9 cellular contexts compared by ENCODE assay signal in genomic region chr6:28207244-28208179, GRCh38. TPM values are rescaled to one million over a fixed set of nuclear protein-coding genes. Genes with fewer than 3 reads are reported as not detected.
DNase-seq lines count a peak whose midpoint lies in the region; ATAC-seq and TF ChIP-seq lines count a peak whose summit lies in the region.
"Had no signal": no experiment of that assay in that cellular context is flagged by ENCODE, and none has a peak within 500 bp of the region (broad histone marks: within the 10 kb centered on the region; RNA-seq: fewer than 3 reads in every experiment).

No MANE protein-coding gene starts in this region.

- H3K4me1 ChIP-seq in fibroblast of lung (ENCODE audit: control insufficient read depth, extremely low read depth, insufficient read depth, low read length) = no peaks in the 10 kb centered on the region
- H3K4me1 ChIP-seq in parathyroid adenoma = no peaks in the 10 kb centered on the region

- H3K9ac ChIP-seq in fibroblast of lung (ENCODE audit: insufficient read depth, low read length) = no peak overlapping the region
- H3K9ac ChIP-seq in parathyroid adenoma = no peak overlapping the region

- H3K4me3 ChIP-seq in fibroblast of lung (replicated peaks in 1 of 4; ENCODE audit: control extremely low read depth in 1 of 4, insufficient read depth in 1 of 4, low read depth in 3 of 4, low read length in 4 of 4) (peak overlapping the region; percentile 36 to 71 (median 50)), parathyroid adenoma (ENCODE audit: low read depth, low read length) (no peak overlapping the region)

- peaks cover 21% of the 10 kb centered on the region for H3K27me3 ChIP-seq in fibroblast of lung (ENCODE audit: control insufficient read depth, insufficient read depth, low read length)
- H3K27me3 ChIP-seq in parathyroid adenoma (ENCODE audit: control insufficient read depth, insufficient read depth, low read length) = peaks cover 4% of the 10 kb centered on the region

- H3K9me3 ChIP-seq in fibroblast of lung (ENCODE audit: control insufficient read depth, insufficient read depth, low read depth, low read length) = no peaks in the 10 kb centered on the region
- no peaks in the 10 kb centered on the region for H3K9me3 ChIP-seq in parathyroid adenoma (ENCODE audit: control insufficient read depth, low read length)

- H3K36me3 ChIP-seq in fibroblast of lung (ENCODE audit: control insufficient read depth, insufficient read depth, low read length) = no peaks in the 10 kb centered on the region
- no peaks in the 10 kb centered on the region for H3K36me3 ChIP-seq in parathyroid adenoma (ENCODE audit: control insufficient read depth, insufficient read depth, low read length)

- DNase-seq in SIG-M5 treated with dmso at 0.1 percent for 504 hours (lab: John Stamatoyannopoulos, UW; ENCODE audit: unreplicated experiment) (peak; percentile 34), SIG-M5 (lab: John Stamatoyannopoulos, UW) (no peak), RPMI8226 (peak; percentile 53), fibroblast of lung (ENCODE audit: low read depth in 2 of 2) (peak; percentile 36 to 38), NCI-H2171 treated with DMSO at 0.1 percent for 48 hours (lab: John Stamatoyannopoulos, UW) (no peak)

- TF ChIP-seq CTCF in fibroblast of lung (conservative IDR thresholded peaks at IDR 0.05 in 1 of 2, IDR thresholded peaks at IDR 0.05 in 1 of 2; ENCODE audit: low read depth in 1 of 2, low read length in 2 of 2) = no peak
- no peak for TF ChIP-seq CTCF in parathyroid adenoma (IDR thresholded peaks at IDR 0.05)

- H3K27ac ChIP-seq in fibroblast of lung (ENCODE audit: insufficient read depth, low read length) (no peak overlapping the region), parathyroid adenoma (no peak overlapping the region)
- H3K27ac ChIP-seq: C4-2B had no signal

- H2AFZ ChIP-seq in fibroblast of lung (ENCODE audit: low read length) (peak overlapping the region; percentile 63), parathyroid adenoma (peak overlapping the region; percentile 24)

- H4K20me1 ChIP-seq in fibroblast of lung (ENCODE audit: control insufficient read depth, extremely low read depth, insufficient read depth, low read length) = no peaks in the 10 kb centered on the region

- H3K79me2 ChIP-seq in fibroblast of lung (ENCODE audit: control insufficient read depth, insufficient read depth, low read length) = no peaks in the 10 kb centered on the region
- H3K79me2 ChIP-seq in parathyroid adenoma = no peaks in the 10 kb centered on the region

- ATAC-seq in GM21360 (IDR thresholded peaks at IDR 0.05; ENCODE audit: unreplicated experiment) = no peak
- ATAC-seq in GM18511 (IDR thresholded peaks at IDR 0.05; ENCODE audit: unreplicated experiment) = no peak

- H3K4me2 ChIP-seq in fibroblast of lung (ENCODE audit: extremely low read depth, insufficient read depth, low read length) = peak overlapping the region; percentile 86
- no peak overlapping the region for H3K4me2 ChIP-seq in parathyroid adenoma (ENCODE audit: low read length)

RNA-seq across cellular contexts. Expression of gene ZSCAN9, which starts 17.6 kb away (rescaled TPM):
- total RNA-seq in fibroblast of lung = 9.5 and 11.6 TPM in 2 replicates
- polyA plus RNA-seq in fibroblast of lung = 10.3 and 11.3 TPM in 2 replicates
- polyA plus RNA-seq in fibroblast of lung (2012) = 6.4 TPM in 2 replicates
- polyA minus RNA-seq in fibroblast of lung (ENCODE audit: low replicate concordance) = 3.7 and 11.9 TPM in 2 replicates

RNA-seq across cellular contexts. Expression of gene ZKSCAN4, which starts 44.6 kb away (rescaled TPM):
- 6.9 and 7.3 TPM in 2 replicates for total RNA-seq in fibroblast of lung
- polyA plus RNA-seq in fibroblast of lung = 3.0 and 4.4 TPM in 2 replicates
- polyA plus RNA-seq in fibroblast of lung (2012) = 2.5 and 3.4 TPM in 2 replicates
- 0.30 and 1.0 TPM in 2 replicates for polyA minus RNA-seq in fibroblast of lung (ENCODE audit: low replicate concordance)

RNA-seq across cellular contexts. Expression of gene NKAPL, which starts 51.6 kb away (rescaled TPM):
- 2.8 and 3.3 TPM in 2 replicates for total RNA-seq in fibroblast of lung
- 1.2 and 1.4 TPM in 2 replicates for polyA plus RNA-seq in fibroblast of lung
- 1.2 and 1.6 TPM in 2 replicates for polyA plus RNA-seq in fibroblast of lung (2012)
- not detected in 2 replicates for polyA minus RNA-seq in fibroblast of lung (ENCODE audit: low replicate concordance)

RNA-seq across cellular contexts. Expression of gene ZSCAN26, which starts 59.4 kb away (rescaled TPM):
- 21.6 and 23.9 TPM in 2 replicates for total RNA-seq in fibroblast of lung
- 12.7 and 16.6 TPM in 2 replicates for polyA plus RNA-seq in fibroblast of lung
- polyA plus RNA-seq in fibroblast of lung (2012) = 6.2 and 7.6 TPM in 2 replicates
- 0.52 and 10.8 TPM in 2 replicates for polyA minus RNA-seq in fibroblast of lung (ENCODE audit: low replicate concordance)

Comparison
In these comparisons a context has a peak if more than half of its experiments do, and no peak if none do; other contexts are left out.
1. DNase-seq: peak in SIG-M5 treated with dmso at 0.1 percent for 504 hours (single experiment), RPMI8226 (single experiment) and fibroblast of lung (2 of 2); none in SIG-M5 (single experiment) and NCI-H2171 treated with DMSO at 0.1 percent for 48 hours (single experiment).